8 cellular contexts compared by ENCODE assay signal in the genomic region with DNA sequence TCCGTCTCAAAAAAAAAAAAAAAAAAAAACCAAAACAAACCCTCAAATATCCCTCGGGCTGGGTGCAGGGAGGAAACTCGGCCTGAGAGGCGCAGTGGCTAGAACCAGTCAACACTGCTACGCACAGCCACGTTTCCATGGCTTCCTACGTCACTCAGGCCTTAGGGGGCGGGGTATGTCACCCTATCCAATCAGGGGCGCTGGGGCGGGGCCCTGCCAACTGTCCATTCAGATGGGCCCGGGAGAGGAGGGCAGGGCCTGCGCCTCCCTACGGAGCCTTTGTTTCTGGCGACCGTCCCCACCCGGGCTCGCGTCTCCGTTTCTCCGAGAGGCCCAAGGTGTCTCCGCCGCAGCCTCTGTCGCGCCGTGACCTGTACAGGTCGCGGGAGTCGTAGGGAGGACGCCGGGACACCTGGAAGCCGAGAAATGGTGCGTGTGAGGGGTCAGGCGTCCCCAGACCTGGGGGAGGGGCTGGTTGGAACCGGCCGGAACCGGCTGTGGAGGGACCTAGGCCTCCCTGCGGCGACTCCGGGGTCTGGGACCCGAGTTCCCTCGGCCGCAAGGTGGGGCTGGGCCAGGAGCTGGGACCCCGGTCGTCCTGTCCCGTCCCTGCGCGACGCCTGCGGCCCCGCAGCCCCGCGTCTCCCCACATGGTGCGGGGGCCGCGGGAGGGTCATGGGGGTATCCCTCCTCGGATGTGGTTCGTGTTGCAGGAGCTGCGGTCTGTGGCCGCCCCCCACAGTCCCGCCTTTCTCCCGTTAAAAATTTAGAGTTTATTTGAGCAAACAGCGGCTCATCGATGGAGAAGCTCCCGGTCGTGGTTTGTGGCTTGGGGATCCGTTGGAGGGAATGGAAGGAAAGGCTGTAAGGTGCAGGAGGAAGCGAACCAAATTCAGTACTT. TPM values are rescaled to one million over a fixed set of nuclear protein-coding genes. Genes with fewer than 3 reads are reported as not detected.
DNase-seq lines count a peak whose midpoint lies in the region; TF ChIP-seq lines count a peak whose summit lies in the region.

A gene (plus strand): TSS at position 282 of the 901 bp plus-strand sequence. CDS start 145 bp downstream, at position 427.

- peak within 1 kb of the TSS; percentile 73 for H3K4me3 ChIP-seq in LNCaP clone FGC (ENCODE audit: low read depth, low read length)
- peak within 1 kb of the TSS; percentile 86 for H3K4me3 ChIP-seq in fibroblast of the aortic adventitia (ENCODE audit: low read depth, low read length)

- peaks cover 11% of the 10 kb centered on the region for H3K4me1 Mint-ChIP-seq in nephron
- H3K4me1 Mint-ChIP-seq in stimulated activated naive CD8-positive, alpha-beta T cell treated with anti-CD3 and anti-CD28 coated beads, Interleukin-15, Interleukin-2, amounts not matched to agents 100 ng/mL and 50 ng/mL, for 24 hours (ENCODE audit: low read depth): peaks cover 30% of the 10 kb centered on the region

- POLR2A ChIA-PET in RWPE1 (lab: Yijun Ruan, JAX; ENCODE audit: low non-redundant PET): interaction anchor here (0.6 to 0.7 kb wide), 3 partner anchors 16 to 52 kb away, joined by 9 to 16 read pairs (median 9); no protein-coding TSS in a partner anchor

- peak within 1 kb of the TSS; percentile 83 for H3K27ac ChIP-seq in RWPE1

- peak within 1 kb of the TSS; percentile 92 to 99 (median 98) for H3K27ac Mint-ChIP-seq in nephron
- peak within 1 kb of the TSS; percentile 76 for H3K27ac Mint-ChIP-seq in stimulated activated naive CD8-positive, alpha-beta T cell treated with anti-CD3 and anti-CD28 coated beads, Interleukin-15, Interleukin-2, amounts not matched to agents 100 ng/mL and 50 ng/mL, for 24 hours

- H3K4me3 Mint-ChIP-seq in nephron: peak within 1 kb of the TSS; percentile 96 to 100 (median 97)
- H3K4me3 Mint-ChIP-seq in stimulated activated naive CD8-positive, alpha-beta T cell treated with anti-CD3 and anti-CD28 coated beads, Interleukin-15, Interleukin-2, amounts not matched to agents 100 ng/mL and 50 ng/mL, for 24 hours: peak within 1 kb of the TSS; percentile 92

- peaks cover 28% of the 10 kb centered on the region for H3K9me3 Mint-ChIP-seq in nephron
- H3K9me3 Mint-ChIP-seq in stimulated activated naive CD8-positive, alpha-beta T cell treated with anti-CD3 and anti-CD28 coated beads, Interleukin-15, Interleukin-2, amounts not matched to agents 100 ng/mL and 50 ng/mL, for 24 hours: no peaks in the 10 kb centered on the region

- H3K27me3 Mint-ChIP-seq in nephron (ENCODE audit: low read depth): no peaks in the 10 kb centered on the region
- H3K27me3 Mint-ChIP-seq in stimulated activated naive CD8-positive, alpha-beta T cell treated with anti-CD3 and anti-CD28 coated beads, Interleukin-15, Interleukin-2, amounts not matched to agents 100 ng/mL and 50 ng/mL, for 24 hours: no peaks in the 10 kb centered on the region

- H3K36me3 Mint-ChIP-seq in nephron (ENCODE audit: low read depth): peaks cover 52% of the 10 kb centered on the region
- peaks cover 18% of the 10 kb centered on the region for H3K36me3 Mint-ChIP-seq in stimulated activated naive CD8-positive, alpha-beta T cell treated with anti-CD3 and anti-CD28 coated beads, Interleukin-15, Interleukin-2, amounts not matched to agents 100 ng/mL and 50 ng/mL, for 24 hours (ENCODE audit: low read depth)

- TF ChIP-seq CTCF in LNCaP clone FGC (IDR thresholded peaks at IDR 0.05; ENCODE audit: control insufficient read depth, extremely low read depth, insufficient read depth): no peak
- TF ChIP-seq CTCF in RWPE1 (conservative IDR thresholded peaks at IDR 0.05; ENCODE audit: low read depth): no peak
- TF ChIP-seq CTCF in fibroblast of the aortic adventitia (IDR thresholded peaks at IDR 0.05; ENCODE audit: insufficient read depth, low read length): peak; percentile 33
- peak in 2 of 3 experiments; percentile 11 to 26 for TF ChIP-seq CTCF in nephron (IDR thresholded peaks at IDR 0.05; ENCODE audit: unreplicated experiment in 3 of 3)

- CTCF ChIA-PET in RWPE1 (lab: Yijun Ruan, JAX): interaction anchor here (0.6 kb wide), 2 partner anchors 54 to 307 kb away, joined by 3 to 5 read pairs; no protein-coding TSS in a partner anchor

- DNase-seq in ELF-1 (ENCODE audit: low read depth, low spot score) (peak; percentile 99), GOT3 (lab: John Stamatoyannopoulos, UW) (peak; percentile 82), LNCaP clone FGC (ENCODE audit: low read depth) (peak; percentile 95), RWPE1 (ENCODE audit: low spot score) (peak; percentile 99), fibroblast of the aortic adventitia (ENCODE audit: low read depth) (peak; percentile 97)
- DNase-seq in activated effector memory CD4-positive, alpha-beta T cell treated with Interleukin-2 at 50 U/mL for 16 hours: peak; percentile 94

RNA-seq across cellular contexts. Expression of the gene that starts here (rescaled TPM):
- total RNA-seq in fibroblast of the aortic adventitia (ENCODE audit: low replicate concordance): 11.7 and 17.3 TPM in 2 replicates

Comparison
In these comparisons a context has a peak if more than half of its experiments do, and no peak if none do; other contexts are left out.
1. Peak in every context shown above with its lines: DNase-seq, H3K4me3 ChIP-seq and H3K27ac ChIP-seq.
2. CTCF ChIP-seq: peak in fibroblast of the aortic adventitia (single experiment) and nephron (2 of 3); none in LNCaP clone FGC (single experiment) and RWPE1 (single experiment).